ENCODE assay signal across 2 cellular contexts in genomic region chr12:42960087-42960527, GRCh38.
TF ChIP-seq lines count a peak whose summit lies in the region.

No MANE protein-coding gene starts in this region.

TF ChIP-seq in A549, 52 proteins besides CTCF, POLR2A, EP300 and RAD21 (continued from another document):
- TF ChIP-seq REST (IDR thresholded peaks at IDR 0.05) (no peak), HES2 (IDR thresholded peaks at IDR 0.05) (no peak), FOSL2 (IDR thresholded peaks at IDR 0.05) (no peak), FOSL2 (CRISPR knock-in tag; IDR thresholded peaks at IDR 0.05) (no peak), TP53 (CRISPR knock-in tag; IDR thresholded peaks at IDR 0.05) (no peak)

TF ChIP-seq in HEK293, 187 proteins besides CTCF, POLR2A, EP300 and RAD21 (continued from another document):
- TF ChIP-seq TSHZ1 (tag by site-specific recombination; IDR thresholded peaks at IDR 0.05; ENCODE audit: borderline replicate concordance): no peak
- no peak for TF ChIP-seq ZNF623 (tag by site-specific recombination; IDR thresholded peaks at IDR 0.05)
